In genomic region chr7:69823151-69823744, GRCh38 we compare ENCODE assay signal across 16 cellular contexts.
DNase-seq lines count a peak whose midpoint lies in the region; ATAC-seq, FAIRE-seq and TF ChIP-seq lines count a peak whose summit lies in the region.
"Had no signal": no experiment of that assay in that cellular context is flagged by ENCODE, and none has a peak within 500 bp of the region (broad histone marks: within the 10 kb centered on the region; RNA-seq: fewer than 3 reads in every experiment).

No MANE protein-coding gene starts in this region.

- H3K36me3 Mint-ChIP-seq in natural killer cell = no peaks in the 10 kb centered on the region

- peak overlapping the region; percentile 83 to 91 for H3K27ac Mint-ChIP-seq in natural killer cell

- H3K4me3 ChIP-seq in kidney (ENCODE audit: low read length in 2 of 2) = no peak overlapping the region
- H3K4me3 ChIP-seq: esophagus muscularis mucosa, lung had no signal

- DNase-seq in NCI-H82 (lab: John Stamatoyannopoulos, UW) = peak; percentile 17
- no peak for DNase-seq in NCI-H82 treated with DMSO at 0.1 percent for 48 hours (lab: John Stamatoyannopoulos, UW; ENCODE audit: unreplicated experiment)
- DNase-seq in NCI-H1417 (lab: John Stamatoyannopoulos, UW) = peak; percentile 88 to 98 (median 96)
- DNase-seq in NCI-H748 treated with DMSO at 0.1 percent for 48 hours (lab: John Stamatoyannopoulos, UW) = peak; percentile 92
- no peak for DNase-seq in natural killer cell
- no peak for DNase-seq in kidney
- DNase-seq in GM19238 (ENCODE audit: insufficient read length, low spot score) = no peak
- DNase-seq: activated CD8-positive, alpha-beta memory T cell treated with anti-CD3 and anti-CD28 coated beads, Interleukin-2, amount 50 U/mL, for 4 hours; KBM-7; NCI-H526 treated with DMSO at 0.1 percent for 48 hours; SHP77 treated with DMSO at 0.1 percent for 48 hours had no signal

- H3K4me1 ChIP-seq in kidney (ENCODE audit: control insufficient read depth in 1 of 2, insufficient read depth in 1 of 2, low read depth in 1 of 2, low read length in 2 of 2) = no peaks in the 10 kb centered on the region

- H3K36me3 ChIP-seq in kidney (ENCODE audit: control insufficient read depth in 1 of 2, insufficient read depth in 2 of 2, low read length in 2 of 2) = no peaks in the 10 kb centered on the region
- H3K36me3 ChIP-seq: esophagus muscularis mucosa, tibial nerve had no signal

- H3K4me3 Mint-ChIP-seq in natural killer cell = peak overlapping the region; percentile 87

- peaks cover 31 to 41% of the 10 kb centered on the region in 2 donors for H3K4me1 Mint-ChIP-seq in natural killer cell

- intact Hi-C loops in natural killer cell (cut with micrococcal nuclease) (loop anchor here (10.0 kb wide), 1 partner anchor 228 kb away; the partner anchor contains the start of gene AUTS2), kidney (cut with DNase I) (no loop called here)

- H3K9ac ChIP-seq in kidney (ENCODE audit: low read length in 2 of 2) = no peak overlapping the region

- ATAC-seq in natural killer cell (no peak), GM21737 (IDR thresholded peaks at IDR 0.05; ENCODE audit: unreplicated experiment) (no peak)

- no peak for TF ChIP-seq CTCF in natural killer cell (IDR thresholded peaks at IDR 0.05)
- no peak for TF ChIP-seq CTCF in kidney (IDR thresholded peaks at IDR 0.05; ENCODE audit: borderline replicate concordance, extremely low read depth, insufficient read depth)

- FAIRE-seq in kidney (lab: Jason Lieb, UNC) = no peak
- FAIRE-seq: colon had no signal

- H3K27ac ChIP-seq in kidney (ENCODE audit: low read depth in 2 of 2, low read length in 2 of 2) = no peak overlapping the region
- H3K27ac ChIP-seq: esophagus muscularis mucosa, tibial nerve had no signal

- H3K9me3 Mint-ChIP-seq in natural killer cell = no peaks in the 10 kb centered on the region

- no peaks in the 10 kb centered on the region for H3K27me3 Mint-ChIP-seq in natural killer cell (ENCODE audit: low read depth in 2 of 2)

- H3K9me3 ChIP-seq in kidney (ENCODE audit: control insufficient read depth in 1 of 2, low read length in 2 of 2) = no peaks in the 10 kb centered on the region
- H3K9me3 ChIP-seq: esophagus muscularis mucosa, tibial nerve had no signal

Comparison
In these comparisons a context has a peak if more than half of its experiments do, and no peak if none do; other contexts are left out.
1. DNase-seq: peak in NCI-H82 (single experiment), NCI-H1417 (3 of 3) and NCI-H748 treated with DMSO at 0.1 percent for 48 hours (single experiment); none in NCI-H82 treated with DMSO at 0.1 percent for 48 hours (single experiment), natural killer cell (single experiment), kidney (single experiment) and GM19238 (single experiment).